ENCODE assay signal across 8 cellular contexts in the genomic region with DNA sequence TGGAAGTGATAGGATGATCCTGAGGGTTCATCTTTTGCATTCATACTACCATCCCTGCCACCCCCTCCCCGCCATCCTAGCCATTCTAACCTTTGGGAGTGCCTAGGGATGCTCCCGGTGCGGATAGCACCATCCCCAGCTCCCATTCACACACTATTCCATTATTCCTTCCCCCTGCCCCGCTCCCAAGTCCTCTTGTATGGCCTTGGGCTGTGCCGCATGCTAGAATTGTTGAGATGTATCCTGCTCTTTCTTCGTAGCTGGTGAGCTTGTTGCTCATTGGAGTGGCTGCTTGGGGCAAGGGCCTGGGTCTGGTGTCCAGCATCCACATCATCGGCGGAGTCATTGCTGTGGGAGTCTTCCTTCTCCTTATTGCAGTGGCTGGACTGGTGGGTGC. TPM values are rescaled to one million over a fixed set of nuclear protein-coding genes. Genes with fewer than 3 reads are reported as not detected.
DNase-seq lines count a peak whose midpoint lies in the region; ATAC-seq and TF ChIP-seq lines count a peak whose summit lies in the region.

No MANE protein-coding gene starts in this region.

- H3K9me3 ChIP-seq in parathyroid adenoma (ENCODE audit: control insufficient read depth, low read length) = no peaks in the 10 kb centered on the region

- peak overlapping the region; percentile 96 for H3K27ac ChIP-seq in parathyroid adenoma

- no peaks in the 10 kb centered on the region for H3K27me3 ChIP-seq in parathyroid adenoma (ENCODE audit: control insufficient read depth, insufficient read depth, low read length)

- peak overlapping the region; percentile 74 for H3K4me3 ChIP-seq in GM08714 (ENCODE audit: low read length)
- H3K4me3 ChIP-seq in parathyroid adenoma (ENCODE audit: low read depth, low read length) = peak overlapping the region; percentile 97

- TF ChIP-seq CTCF in parathyroid adenoma (IDR thresholded peaks at IDR 0.05) = no peak

- peaks cover 9% of the 10 kb centered on the region for H3K4me1 ChIP-seq in parathyroid adenoma

- DNase-seq in SK-MEL-5 (ENCODE audit: low read depth, low spot score) (peak; percentile 49), NCI-H2107 (lab: John Stamatoyannopoulos, UW) (no peak), NCI-H446 treated with DMSO at 0.1 percent for 48 hours (lab: John Stamatoyannopoulos, UW) (no peak), DMS 273 treated with DMSO at 0.1 percent for 48 hours (lab: John Stamatoyannopoulos, UW) (no peak)
- no peak for DNase-seq in stimulated activated CD4-positive, alpha-beta T cell treated with anti-CD3 and anti-CD28 coated beads, Interleukin-15, amount 100 ng/mL, for 24 hours

- H2AFZ ChIP-seq in parathyroid adenoma = peak overlapping the region; percentile 86

- H3K79me2 ChIP-seq in parathyroid adenoma = no peaks in the 10 kb centered on the region

- H3K36me3 ChIP-seq in parathyroid adenoma (ENCODE audit: control insufficient read depth, insufficient read depth, low read length) = no peaks in the 10 kb centered on the region

- peak; percentile 3 for ATAC-seq in esophagus mucosa

- peak overlapping the region; percentile 94 for H3K4me2 ChIP-seq in parathyroid adenoma (ENCODE audit: low read length)

- in situ Hi-C loops in SK-MEL-5 (cut with HindIII; ENCODE audit: low pct_unique_long_range_greater_than_20kb, low sequenced_read_pairs) = no loop called here

- no peak overlapping the region for H3K9ac ChIP-seq in parathyroid adenoma

RNA-seq across cellular contexts. Expression of a gene that starts 0.6 kb away (rescaled TPM):
- 34.6 and 38.2 TPM in 2 replicates for total RNA-seq in SK-MEL-5 (2014; rRNA removed; shearing (Covaris generic))
- polyA plus RNA-seq in SK-MEL-5 (2015; cell fraction: cytosol; rRNA removed) = 37.1 and 47.0 TPM in 2 replicates
- 65.4 and 67.4 TPM in 2 replicates for polyA plus RNA-seq in SK-MEL-5 (2015; cell fraction: nucleus; rRNA removed)
- total RNA-seq in esophagus mucosa = 22.6 TPM

RNA-seq across cellular contexts. Expression of a gene that starts 6.6 kb away (rescaled TPM):
- 383 and 420 TPM in 2 replicates for total RNA-seq in SK-MEL-5 (2014; rRNA removed; shearing (Covaris generic))
- polyA plus RNA-seq in SK-MEL-5 (2015; cell fraction: cytosol; rRNA removed) = 418 and 425 TPM in 2 replicates
- polyA plus RNA-seq in SK-MEL-5 (2015; cell fraction: nucleus; rRNA removed) = 143 and 195 TPM in 2 replicates
- 62.3 TPM for total RNA-seq in esophagus mucosa

RNA-seq across cellular contexts. Expression of a gene that starts 6.9 kb away (rescaled TPM):
- total RNA-seq in SK-MEL-5 (2014; rRNA removed; shearing (Covaris generic)) = 1.4 and 1.5 TPM in 2 replicates
- 1.9 and 2.4 TPM in 2 replicates for polyA plus RNA-seq in SK-MEL-5 (2015; cell fraction: cytosol; rRNA removed)
- polyA plus RNA-seq in SK-MEL-5 (2015; cell fraction: nucleus; rRNA removed) = 1.7 and 2.3 TPM in 2 replicates
- 0.64 TPM for total RNA-seq in esophagus mucosa

RNA-seq across cellular contexts. Expression of a gene that starts 9.4 kb away (rescaled TPM):
- 11.9 and 12.5 TPM in 2 replicates for total RNA-seq in SK-MEL-5 (2014; rRNA removed; shearing (Covaris generic))
- polyA plus RNA-seq in SK-MEL-5 (2015; cell fraction: cytosol; rRNA removed) = 21.9 and 26.1 TPM in 2 replicates
- 24.6 and 45.1 TPM in 2 replicates for polyA plus RNA-seq in SK-MEL-5 (2015; cell fraction: nucleus; rRNA removed)
- 5.9 TPM for total RNA-seq in esophagus mucosa

RNA-seq across cellular contexts. Expression of a gene that starts 21.4 kb away (rescaled TPM):
- total RNA-seq in SK-MEL-5 (2014; rRNA removed; shearing (Covaris generic)) = 0.69 and 3.1 TPM in 2 replicates
- polyA plus RNA-seq in SK-MEL-5 (2015; cell fraction: cytosol; rRNA removed) = 1.0 and 1.6 TPM in 2 replicates
- polyA plus RNA-seq in SK-MEL-5 (2015; cell fraction: nucleus; rRNA removed) = 46.1 TPM in 2 replicates
- total RNA-seq in esophagus mucosa = 1.6 TPM
